28 cellular contexts compared by ENCODE assay signal in genomic region chr14:37545174-37545573, GRCh38. TPM values are rescaled to one million over a fixed set of nuclear protein-coding genes. Genes with fewer than 3 reads are reported as not detected.
DNase-seq lines count a peak whose midpoint lies in the region; ATAC-seq and TF ChIP-seq lines count a peak whose summit lies in the region.
"Had no signal": no experiment of that assay in that cellular context is flagged by ENCODE, and none has a peak within 500 bp of the region (broad histone marks: within the 10 kb centered on the region; RNA-seq: fewer than 3 reads in every experiment).

No MANE protein-coding gene starts in this region.

- no peak for ATAC-seq in naive thymus-derived CD4-positive, alpha-beta T cell
- ATAC-seq: SK-N-SH treated with all-trans-retinoic acid at 6 μM for 48 hours, T-helper 17 cell had no signal

- H3K36me3 ChIP-seq in breast epithelium (peaks cover 4% of the 10 kb centered on the region), adipocyte (ENCODE audit: control insufficient read depth, insufficient read depth, low read length, severe bottlenecking) (no peaks in the 10 kb centered on the region), tibial nerve (peaks cover 0 to 5% (median 0%) of the 10 kb centered on the region in 3 donors), suprapubic skin (no peaks in the 10 kb centered on the region)
- no peaks in the 10 kb centered on the region for H3K36me3 ChIP-seq in naive thymus-derived CD4-positive, alpha-beta T cell (ENCODE audit: control insufficient read depth in 2 of 3, insufficient read depth in 3 of 3, low read length in 3 of 3)
- H3K36me3 ChIP-seq: neutrophil, uterus had no signal

- BruUV-seq in MCF 10A (replicated peaks; lab: Mats Ljungman, UMichigan), result no TSS peak

- H3K27ac Mint-ChIP-seq in MCF 10A (ENCODE audit: low read depth, unreplicated experiment), result no peak overlapping the region
- no peak overlapping the region for H3K27ac Mint-ChIP-seq in naive thymus-derived CD4-positive, alpha-beta T cell
- H3K27ac Mint-ChIP-seq: activated naive CD8-positive, alpha-beta T cell treated with anti-CD3 and anti-CD28 coated beads, Interleukin-2, amount 10 ng/mL, durations not matched to agents 7 days and 5 days; T-helper 17 cell had no signal

- TF ChIP-seq POLR2A in breast epithelium (IDR thresholded peaks at IDR 0.05) (no peak), tibial nerve (IDR thresholded peaks at IDR 0.05) (no peak), suprapubic skin (IDR thresholded peaks at IDR 0.05) (no peak)

- TF ChIP-seq EP300 in tibial nerve (IDR thresholded peaks at IDR 0.05) (no peak), suprapubic skin (IDR thresholded peaks at IDR 0.05) (no peak)

- CTCF ChIA-PET in MCF 10A (lab: Yijun Ruan, JAX), result interaction anchor here (0.6 kb wide), 2 partner anchors 278 to 332 kb away, joined by 3 read pairs; no protein-coding TSS in a partner anchor
- CTCF ChIA-PET in naive thymus-derived CD4-positive, alpha-beta T cell (lab: Charles Lee), result no interaction called here

- H3K27me3 Mint-ChIP-seq in MCF 10A (ENCODE audit: insufficient read depth, unreplicated experiment), result no peaks in the 10 kb centered on the region
- H3K27me3 Mint-ChIP-seq in naive thymus-derived CD4-positive, alpha-beta T cell, result no peaks in the 10 kb centered on the region
- H3K27me3 Mint-ChIP-seq: activated naive CD8-positive, alpha-beta T cell treated with anti-CD3 and anti-CD28 coated beads, Interleukin-2, amount 10 ng/mL, durations not matched to agents 7 days and 5 days; T-helper 17 cell had no signal

- no peak overlapping the region for H3K9ac ChIP-seq in adipocyte (ENCODE audit: low read length)

- DNase-seq in MCF 10A (ENCODE audit: unreplicated experiment) (peak; percentile 30), breast epithelium (ENCODE audit: low spot score in 2 of 2) (no peak), adipocyte (ENCODE audit: low read depth) (peak; percentile 60), fibroblast of villous mesenchyme (ENCODE audit: low read depth) (peak; percentile 10), tibial nerve (ENCODE audit: low spot score in 2 of 2) (no peak), suprapubic skin (ENCODE audit: low spot score in 2 of 2) (no peak), SHP77 (lab: John Stamatoyannopoulos, UW) (no peak)
- DNase-seq in naive thymus-derived CD4-positive, alpha-beta T cell, result no peak
- DNase-seq: activated CD4-positive, alpha-beta T cell treated with anti-CD3 and anti-CD28 coated beads for 4 hours; activated CD8-positive, alpha-beta memory T cell treated with anti-CD3 and anti-CD28 coated beads for 24 hours; activated gamma-delta T cell; activated naive CD8-positive, alpha-beta T cell treated with anti-CD3 and anti-CD28 coated beads, Interleukin-2, amount 10 ng/mL, durations not matched to agents 7 days and 5 days; DMS79 treated with DMSO at 0.1 percent for 48 hours; dorsolateral prefrontal cortex; mesendoderm; OCI-M1; stimulated activated CD4-positive, alpha-beta T cell treated with anti-CD3 and anti-CD28 coated beads, Interleukin-15, amount 100 ng/mL, for 24 hours; stimulated activated naive CD4-positive, alpha-beta T cell; T-helper 17 cell; uterus had no signal

- POLR2A ChIA-PET in MCF 10A (lab: Yijun Ruan, JAX), result interaction anchor here (0.6 to 0.7 kb wide), 2 partner anchors 34 to 81 kb away, joined by 3 read pairs; no protein-coding TSS in a partner anchor
- POLR2A ChIA-PET in naive thymus-derived CD4-positive, alpha-beta T cell (lab: Charles Lee), result no interaction called here

- H3K9me3 Mint-ChIP-seq in MCF 10A (ENCODE audit: unreplicated experiment), result no peaks in the 10 kb centered on the region
- H3K9me3 Mint-ChIP-seq in naive thymus-derived CD4-positive, alpha-beta T cell, result no peaks in the 10 kb centered on the region
- H3K9me3 Mint-ChIP-seq: activated naive CD8-positive, alpha-beta T cell treated with anti-CD3 and anti-CD28 coated beads, Interleukin-2, amount 10 ng/mL, durations not matched to agents 7 days and 5 days had no signal

- H3K9me3 ChIP-seq in breast epithelium (no peaks in the 10 kb centered on the region), adipocyte (ENCODE audit: control insufficient read depth, low read length) (no peaks in the 10 kb centered on the region), tibial nerve (no peaks in the 10 kb centered on the region), suprapubic skin (no peaks in the 10 kb centered on the region)
- no peaks in the 10 kb centered on the region for H3K9me3 ChIP-seq in naive thymus-derived CD4-positive, alpha-beta T cell (ENCODE audit: control insufficient read depth in 2 of 3, low read length in 3 of 3)
- H3K9me3 ChIP-seq: neutrophil, uterus had no signal

- H3K4me3 ChIP-seq in breast epithelium (no peak overlapping the region), adipocyte (ENCODE audit: low read length) (no peak overlapping the region), fibroblast of villous mesenchyme (ENCODE audit: low read depth, low read length) (no peak overlapping the region), tibial nerve (no peak overlapping the region), suprapubic skin (no peak overlapping the region)
- no peak overlapping the region for H3K4me3 ChIP-seq in naive thymus-derived CD4-positive, alpha-beta T cell (ENCODE audit: low read length)
- H3K4me3 ChIP-seq: dorsolateral prefrontal cortex, hepatocyte, uterus had no signal

- peaks cover 6% of the 10 kb centered on the region for H3K4me1 Mint-ChIP-seq in MCF 10A (ENCODE audit: insufficient read depth, unreplicated experiment)
- no peaks in the 10 kb centered on the region for H3K4me1 Mint-ChIP-seq in naive thymus-derived CD4-positive, alpha-beta T cell
- H3K4me1 Mint-ChIP-seq: activated naive CD8-positive, alpha-beta T cell treated with anti-CD3 and anti-CD28 coated beads, Interleukin-2, amount 10 ng/mL, durations not matched to agents 7 days and 5 days; T-helper 17 cell had no signal

- H3K27me3 ChIP-seq in breast epithelium (no peaks in the 10 kb centered on the region), adipocyte (replicated peaks; ENCODE audit: control insufficient read depth, insufficient read depth, low read length) (no peaks in the 10 kb centered on the region), tibial nerve (no peaks in the 10 kb centered on the region), suprapubic skin (no peaks in the 10 kb centered on the region)
- no peaks in the 10 kb centered on the region for H3K27me3 ChIP-seq in naive thymus-derived CD4-positive, alpha-beta T cell (ENCODE audit: control insufficient read depth in 2 of 2, insufficient read depth in 2 of 2, low read length in 2 of 2)
- H3K27me3 ChIP-seq: dorsolateral prefrontal cortex, hepatocyte, neutrophil, uterus had no signal

- H3K36me3 Mint-ChIP-seq in MCF 10A (ENCODE audit: insufficient read depth, unreplicated experiment), result no peaks in the 10 kb centered on the region
- H3K36me3 Mint-ChIP-seq in naive thymus-derived CD4-positive, alpha-beta T cell, result no peaks in the 10 kb centered on the region
- H3K36me3 Mint-ChIP-seq: activated naive CD8-positive, alpha-beta T cell treated with anti-CD3 and anti-CD28 coated beads, Interleukin-2, amount 10 ng/mL, durations not matched to agents 7 days and 5 days had no signal

- H3K4me1 ChIP-seq in breast epithelium (no peaks in the 10 kb centered on the region), adipocyte (ENCODE audit: control insufficient read depth, insufficient read depth, low read length) (peaks cover 5% of the 10 kb centered on the region), tibial nerve (no peaks in the 10 kb centered on the region), suprapubic skin (no peaks in the 10 kb centered on the region)
- no peaks in the 10 kb centered on the region for H3K4me1 ChIP-seq in naive thymus-derived CD4-positive, alpha-beta T cell (ENCODE audit: control insufficient read depth in 2 of 2, insufficient read depth in 2 of 2, low read length in 2 of 2)
- H3K4me1 ChIP-seq: uterus had no signal

- peak overlapping the region in 1 of 2 donors; percentile 37 for H3K27ac ChIP-seq in breast epithelium
- no peak overlapping the region for H3K27ac ChIP-seq in tibial nerve
- no peak overlapping the region for H3K27ac ChIP-seq in suprapubic skin
- H3K27ac ChIP-seq in naive thymus-derived CD4-positive, alpha-beta T cell (ENCODE audit: low read depth, low read length), result no peak overlapping the region
- H3K27ac ChIP-seq: dorsolateral prefrontal cortex, neutrophil, uterus had no signal

- H3K4me3 Mint-ChIP-seq in MCF 10A (ENCODE audit: unreplicated experiment), result no peak overlapping the region
- no peak overlapping the region for H3K4me3 Mint-ChIP-seq in naive thymus-derived CD4-positive, alpha-beta T cell
- H3K4me3 Mint-ChIP-seq: activated naive CD8-positive, alpha-beta T cell treated with anti-CD3 and anti-CD28 coated beads, Interleukin-2, amount 10 ng/mL, durations not matched to agents 7 days and 5 days; T-helper 17 cell had no signal

- intact Hi-C loops in MCF 10A (cut with micrococcal nuclease), result no loop called here
- intact Hi-C loops in breast epithelium (cut with DNase I; ENCODE audit: low total_unique reads), result no loop called here
- intact Hi-C loops in naive thymus-derived CD4-positive, alpha-beta T cell (cut with micrococcal nuclease), result no loop called here

- no peak for TF ChIP-seq CTCF in MCF 10A (IDR thresholded peaks at IDR 0.05; ENCODE audit: unreplicated experiment)
- no peak for TF ChIP-seq CTCF in breast epithelium (IDR thresholded peaks at IDR 0.05)
- TF ChIP-seq CTCF in fibroblast of villous mesenchyme (IDR thresholded peaks at IDR 0.05; ENCODE audit: insufficient read depth, low read depth, low read length), result no peak
- no peak for TF ChIP-seq CTCF in tibial nerve (IDR thresholded peaks at IDR 0.05)
- no peak for TF ChIP-seq CTCF in suprapubic skin (IDR thresholded peaks at IDR 0.05)

RNA-seq across cellular contexts. Expression of gene FOXA1, which starts 49.9 kb away (rescaled TPM):
- total RNA-seq in MCF 10A (2022), result 8.6 and 11.2 TPM in 2 replicates
- total RNA-seq in breast epithelium, result 10 to 100 TPM in 2 of 3 donors, under 1 TPM in 1; 0.32 to 80.6 (median 74.4) TPM
- 0.32 TPM in 1 of 2 replicates, not detected in the other for total RNA-seq in fibroblast of villous mesenchyme
- total RNA-seq in tibial nerve, result not detected
- total RNA-seq in suprapubic skin, result 10 to 100 TPM in 2 of 4 donors, 1 to 10 TPM in 2; 4.8 to 14.4 (median 8.3) TPM
- not detected for total RNA-seq in naive thymus-derived CD4-positive, alpha-beta T cell
- not detected for polyA plus RNA-seq in naive thymus-derived CD4-positive, alpha-beta T cell
- total RNA-seq: activated naive CD8-positive, alpha-beta T cell treated with anti-CD3 and anti-CD28 coated beads, Interleukin-2, amount 10 ng/mL, durations not matched to agents 7 days and 5 days; dorsolateral prefrontal cortex; frontal cortex; T-helper 17 cell; temporal lobe; uterus had no signal

RNA-seq across cellular contexts. Expression of gene TTC6, which starts 50.3 kb away (rescaled TPM):
- total RNA-seq in MCF 10A (2022) (0.96 and 0.98 TPM in 2 replicates), breast epithelium (10 to 100 TPM in 2 of 3 donors, not detected in 1; 74.7 to 78.6 TPM), fibroblast of villous mesenchyme (under 0.01 TPM in 2 replicates), tibial nerve (not detected), suprapubic skin (1 to 10 TPM in 2 of 4 donors, under 1 TPM in 2; 0.18 to 9.5 (median 1.1) TPM)
- not detected for total RNA-seq in naive thymus-derived CD4-positive, alpha-beta T cell
- polyA plus RNA-seq in naive thymus-derived CD4-positive, alpha-beta T cell, result not detected
- total RNA-seq: activated naive CD8-positive, alpha-beta T cell treated with anti-CD3 and anti-CD28 coated beads, Interleukin-2, amount 10 ng/mL, durations not matched to agents 7 days and 5 days; myocyte; posterior vena cava; T-helper 17 cell had no signal
- polyA plus RNA-seq: BJ had no signal

Comparison
In these comparisons a context has a peak if more than half of its experiments do, and no peak if none do; other contexts are left out.
1. DNase-seq: peak in MCF 10A (single experiment), adipocyte (single experiment) and fibroblast of villous mesenchyme (single experiment); none in breast epithelium (0 of 2), tibial nerve (0 of 2), suprapubic skin (0 of 2), naive thymus-derived CD4-positive, alpha-beta T cell (0 of 9) and SHP77 (0 of 2).